In genomic region chr3:13419356-13420050, GRCh38 we compare ENCODE assay signal across 8 cellular contexts. TPM values are rescaled to one million over a fixed set of nuclear protein-coding genes. Genes with fewer than 3 reads are reported as not detected.
DNase-seq lines count a peak whose midpoint lies in the region; ATAC-seq and TF ChIP-seq lines count a peak whose summit lies in the region.

No MANE protein-coding gene starts in this region.

- H3K4me1 ChIP-seq in liver (ENCODE audit: control insufficient read depth in 4 of 4, insufficient read depth in 4 of 4, low read length in 3 of 4), result peaks cover 5 to 42% (median 21%) of the 10 kb centered on the region in 4 donors

- no peaks in the 10 kb centered on the region for H3K27me3 Mint-ChIP-seq in activated B cell treated with CpG ODN at 0.5 μM for 24 hours
- H3K27me3 Mint-ChIP-seq in central memory CD8-positive, alpha-beta T cell, result no peaks in the 10 kb centered on the region

- in situ Hi-C loops in Caki2 (cut with HindIII; ENCODE audit: low pct_unique_long_range_greater_than_20kb, low sequenced_read_pairs), result no loop called here

- 1% methylated on average over 74 of the region's 74 CpGs for WGBS in liver

- no peaks in the 10 kb centered on the region for H3K27me3 ChIP-seq in liver (ENCODE audit: control insufficient read depth in 4 of 4, insufficient read depth in 4 of 4, low read length in 3 of 4)

- intact Hi-C loops in activated B cell treated with CpG ODN at 0.5 μM for 24 hours (cut with micrococcal nuclease), result loop anchor here (1.0 to 5.0 kb wide), 3 partner anchors 61 to 397 kb away; partner anchors contain the start of gene HDAC11

- H3K4me1 Mint-ChIP-seq in activated B cell treated with CpG ODN at 0.5 μM for 24 hours, result peaks cover 63% of the 10 kb centered on the region
- H3K4me1 Mint-ChIP-seq in central memory CD8-positive, alpha-beta T cell, result peaks cover 67% of the 10 kb centered on the region

- peaks cover 6% of the 10 kb centered on the region for H3K36me3 Mint-ChIP-seq in activated B cell treated with CpG ODN at 0.5 μM for 24 hours (ENCODE audit: low read depth)
- peaks cover 20% of the 10 kb centered on the region for H3K36me3 Mint-ChIP-seq in central memory CD8-positive, alpha-beta T cell (ENCODE audit: insufficient read depth)

- no peak for TF ChIP-seq RAD21 in liver (IDR thresholded peaks at IDR 0.05)

- CTCF ChIA-PET in activated B cell treated with CpG ODN at 0.5 μM for 24 hours (lab: Charles Lee), result interaction anchor here (1.2 to 3.8 kb wide), 4 partner anchors 33 to 328 kb away, joined by 3 to 26 read pairs (median 4); no protein-coding TSS in a partner anchor

- ATAC-seq in GM21447 (IDR thresholded peaks at IDR 0.05; ENCODE audit: unreplicated experiment) (peak; percentile 38), activated B cell treated with CpG ODN at 0.5 μM for 24 hours (ENCODE audit: low read depth) (peak; percentile 59)
- ATAC-seq in central memory CD8-positive, alpha-beta T cell (replicated peaks; ENCODE audit: extremely low read depth, poor library complexity, severe bottlenecking), result peak; percentile 33

- peak overlapping the region; percentile 91 for H3K4me3 Mint-ChIP-seq in activated B cell treated with CpG ODN at 0.5 μM for 24 hours
- peak overlapping the region; percentile 94 for H3K4me3 Mint-ChIP-seq in central memory CD8-positive, alpha-beta T cell

- no peaks in the 10 kb centered on the region for H3K9me3 ChIP-seq in liver (ENCODE audit: control insufficient read depth in 4 of 4, low read length in 3 of 4)

- peak overlapping the region; percentile 65 to 90 (median 75) for H3K4me3 ChIP-seq in liver (ENCODE audit: low read depth in 1 of 3, low read length in 3 of 3)

- POLR2A ChIA-PET in activated B cell treated with CpG ODN at 0.5 μM for 24 hours (lab: Charles Lee), result interaction anchor here (0.6 to 3.4 kb wide), 15 partner anchors 9 to 877 kb away, joined by 3 to 40 read pairs (median 3); partner anchors contain the start of genes HDAC11 and XPC

- H3K27ac Mint-ChIP-seq in activated B cell treated with CpG ODN at 0.5 μM for 24 hours, result peak overlapping the region; percentile 98
- peak overlapping the region; percentile 93 for H3K27ac Mint-ChIP-seq in central memory CD8-positive, alpha-beta T cell (ENCODE audit: low read depth)

- H3K27ac ChIP-seq in liver (ENCODE audit: low read depth in 1 of 2, low read length in 2 of 2), result peak overlapping the region; percentile 73 to 76

- TF ChIP-seq CTCF in activated B cell treated with CpG ODN at 0.5 μM for 24 hours (IDR thresholded peaks at IDR 0.05) (no peak), liver (IDR thresholded peaks at IDR 0.05; ENCODE audit: low read depth, low read length, missing input control) (no peak)

- H3K9ac ChIP-seq in liver (ENCODE audit: low read depth in 1 of 2, low read length in 2 of 2), result peak overlapping the region in 1 of 2 donors; percentile 80

- no peaks in the 10 kb centered on the region for H3K36me3 ChIP-seq in liver (ENCODE audit: control insufficient read depth in 4 of 4, insufficient read depth in 3 of 4, low read depth in 1 of 4, low read length in 3 of 4)

- no peaks in the 10 kb centered on the region for H3K9me3 Mint-ChIP-seq in activated B cell treated with CpG ODN at 0.5 μM for 24 hours
- H3K9me3 Mint-ChIP-seq in central memory CD8-positive, alpha-beta T cell, result no peaks in the 10 kb centered on the region

- DNase-seq in Caki2 (ENCODE audit: low read depth) (peak; percentile 29), HuH-7 (ENCODE audit: low spot score) (peak; percentile 66), activated B cell treated with CpG ODN at 0.5 μM for 24 hours (peak; percentile 69), NCI-H524 treated with DMSO at 0.1 percent for 48 hours (lab: John Stamatoyannopoulos, UW) (no peak)
- DNase-seq in central memory CD8-positive, alpha-beta T cell (ENCODE audit: low spot score in 2 of 2), result peak; percentile 45 to 49
- peak; percentile 57 to 68 for DNase-seq in stimulated activated CD4-positive, alpha-beta T cell treated with anti-CD3 and anti-CD28 coated beads, Interleukin-4, amount 100 ng/mL, for 4 hours

TF ChIP-seq in liver, 16 proteins besides CTCF, POLR2A, EP300 and RAD21:
- TF ChIP-seq ATF3 (IDR thresholded peaks at IDR 0.05) (no peak), YY1 (IDR thresholded peaks at IDR 0.05) (no peak), JUND (IDR thresholded peaks at IDR 0.05) (no peak), TAF1 (conservative IDR thresholded peaks at IDR 0.05) (no peak), NR2F2 (IDR thresholded peaks at IDR 0.05) (no peak), FOXA1 (IDR thresholded peaks at IDR 0.05) (no peak), GABPA (IDR thresholded peaks at IDR 0.05 in 1 of 2, conservative IDR thresholded peaks at IDR 0.05 in 1 of 2) (no peak), RXRA (IDR thresholded peaks at IDR 0.05) (no peak), HNF4G (IDR thresholded peaks at IDR 0.05) (no peak), SP1 (IDR thresholded peaks at IDR 0.05) (no peak), MAX (IDR thresholded peaks at IDR 0.05) (no peak), REST (IDR thresholded peaks at IDR 0.05) (no peak), ZBTB33 (IDR thresholded peaks at IDR 0.05) (no peak)

RNA-seq across cellular contexts. Expression of gene NUP210, which starts 0.6 kb away (rescaled TPM):
- 27.2 and 36.0 TPM in 2 replicates for total RNA-seq in Caki2 (2014; rRNA removed; shearing (Covaris generic); ENCODE audit: low replicate concordance)
- total RNA-seq in activated B cell treated with CpG ODN at 0.5 μM for 24 hours (82.5 and 91.9 TPM in 2 replicates), liver (10 to 100 TPM; 35.8 to 38.6 TPM)
- polyA plus RNA-seq in liver, result 1 to 10 TPM; 9.9 to 10.0 TPM
